ENCODE assay signal across 12 cellular contexts in the genomic region with DNA sequence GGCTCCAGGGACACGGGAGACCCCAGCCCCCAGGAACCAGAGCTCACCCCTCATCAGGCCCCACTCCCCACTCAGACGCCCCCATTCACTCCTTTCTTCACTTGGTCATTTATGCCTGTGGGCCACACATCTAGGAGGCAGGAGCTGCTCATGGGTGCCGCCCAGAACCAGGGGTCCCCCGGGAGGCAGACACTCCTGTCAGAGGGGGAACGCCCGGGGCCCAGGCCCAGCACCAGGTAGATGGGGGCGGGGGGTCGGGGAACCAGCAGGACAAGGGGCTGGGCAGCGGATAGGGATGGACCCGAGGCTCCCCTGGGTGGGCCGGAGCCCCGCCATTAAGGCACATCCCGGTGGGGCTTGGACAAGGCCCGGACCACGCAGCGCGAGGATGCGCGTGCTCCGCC. TPM values are rescaled to one million over a fixed set of nuclear protein-coding genes. Genes with fewer than 3 reads are reported as not detected.
DNase-seq lines count a peak whose midpoint lies in the region; ATAC-seq and TF ChIP-seq lines count a peak whose summit lies in the region.
"Had no signal": no experiment of that assay in that cellular context is flagged by ENCODE, and none has a peak within 500 bp of the region (broad histone marks: within the 10 kb centered on the region; RNA-seq: fewer than 3 reads in every experiment).

No MANE protein-coding gene starts in this region.

- H3K9me3 ChIP-seq in SK-N-SH: no peaks in the 10 kb centered on the region
- no peaks in the 10 kb centered on the region for H3K9me3 ChIP-seq in hepatocyte (ENCODE audit: low read depth)
- H3K9me3 ChIP-seq in spleen: peaks cover 0 to 8% (median 5%) of the 10 kb centered on the region in 8 donors

- intact Hi-C loops in spleen (cut with DNase I; ENCODE audit: low total_unique reads): no loop called here
- intact Hi-C loops in activated T-helper 2 cell treated with anti-CD3 and anti-CD28 coated beads, Interferon-gamma antibody, Interleukin-2, Interleukin-4, amounts not matched to agents 10 μg/mL and 5 μg/mL and 100 μg/mL, durations not matched to agents 14 hours and 24 hours and 36 hours (cut with micrococcal nuclease): loop anchor here (5.0 kb wide), 2 partner anchors 67 to 197 kb away; a partner anchor contains a TSS

- peaks cover 7% of the 10 kb centered on the region for H3F3A ChIP-seq in SK-N-SH (replicated peaks; ENCODE audit: insufficient read depth)

- H3K79me2 ChIP-seq in SK-N-SH (ENCODE audit: insufficient read depth) (no peaks in the 10 kb centered on the region), hepatocyte (no peaks in the 10 kb centered on the region)

- H3K36me3 ChIP-seq in SK-N-SH (replicated peaks in 1 of 2; ENCODE audit: control insufficient read depth in 1 of 2, insufficient read depth in 2 of 2, low read length in 1 of 2) (no peaks in the 10 kb centered on the region), hepatocyte (replicated peaks; ENCODE audit: insufficient read depth, low read depth) (no peaks in the 10 kb centered on the region), spleen (no peaks in the 10 kb centered on the region)

- H3K4me1 Mint-ChIP-seq in activated T-cell treated with anti-CD3 and anti-CD28 coated beads, Interleukin-2, amount 50 U/mL, for 72 hours (ENCODE audit: low read depth): peaks cover 2% of the 10 kb centered on the region
- peaks cover 4% of the 10 kb centered on the region for H3K4me1 Mint-ChIP-seq in activated CD8-positive, alpha-beta memory T cell treated with anti-CD3 and anti-CD28 coated beads, Interleukin-2, amount 10 ng/mL, durations not matched to agents 7 days and 5 days
- no peaks in the 10 kb centered on the region for H3K4me1 Mint-ChIP-seq in activated T-helper 2 cell treated with anti-CD3 and anti-CD28 coated beads, Interferon-gamma antibody, Interleukin-2, Interleukin-4, amounts not matched to agents 10 μg/mL and 5 μg/mL and 100 μg/mL, durations not matched to agents 14 hours and 24 hours and 36 hours (ENCODE audit: low read depth)

- peak overlapping the region; percentile 73 for H3K4me2 ChIP-seq in SK-N-SH
- H3K4me2 ChIP-seq in hepatocyte: peak overlapping the region; percentile 99

- H3K9ac ChIP-seq in SK-N-SH: peak overlapping the region; percentile 49

- CTCF ChIA-PET in SK-N-SH (lab: Yijun Ruan, JAX): interaction anchor here (0.6 to 2.9 kb wide), 4 partner anchors 10 to 809 kb away, joined by 3 to 15 read pairs (median 7); a partner anchor contains a TSS
- CTCF ChIA-PET in activated CD8-positive, alpha-beta memory T cell treated with anti-CD3 and anti-CD28 coated beads, Interleukin-2, amount 10 ng/mL, durations not matched to agents 7 days and 5 days (lab: Charles Lee): interaction anchor here (0.9 to 1.2 kb wide), 3 partner anchors 46 to 421 kb away, joined by 3 read pairs; no protein-coding TSS in a partner anchor

- POLR2A ChIA-PET in SK-N-SH (lab: Yijun Ruan, JAX): interaction anchor here (0.8 to 1.7 kb wide), 4 partner anchors 9 to 49 kb away, joined by 3 to 6 read pairs (median 4); a partner anchor contains a TSS

- DNase-seq in activated T-cell treated with anti-CD3 and anti-CD28 coated beads, Interleukin-2, amount 50 U/mL, for 72 hours: no peak
- DNase-seq in activated T-cell treated with anti-CD3 and anti-CD28 coated beads, Interleukin-2, amount 50 U/mL, for 1 hour: no peak
- peak; percentile 67 for DNase-seq in SK-N-SH
- no peak for DNase-seq in hepatocyte (ENCODE audit: low spot score)
- peak; percentile 81 for DNase-seq in spleen
- DNase-seq in activated CD8-positive, alpha-beta memory T cell treated with anti-CD3 and anti-CD28 coated beads, Interleukin-2, amount 10 ng/mL, durations not matched to agents 7 days and 5 days: no peak
- DNase-seq in activated naive CD4-positive, alpha-beta T cell treated with anti-CD3 and anti-CD28 coated beads, Interleukin-2, amount 50 U/mL, for 72 hours (ENCODE audit: low spot score in 2 of 2): no peak
- no peak for DNase-seq in activated T-helper 2 cell treated with anti-CD3 and anti-CD28 coated beads, Interferon-gamma antibody, Interleukin-2, Interleukin-4, amounts not matched to agents 10 μg/mL and 5 μg/mL and 100 μg/mL, durations not matched to agents 14 hours and 24 hours and 36 hours (ENCODE audit: low spot score)
- DNase-seq: AML-193 had no signal

- H3K36me3 Mint-ChIP-seq in activated T-cell treated with anti-CD3 and anti-CD28 coated beads, Interleukin-2, amount 50 U/mL, for 72 hours (ENCODE audit: insufficient read depth in 2 of 2): peaks cover 0 to 3% of the 10 kb centered on the region in 2 donors
- no peaks in the 10 kb centered on the region for H3K36me3 Mint-ChIP-seq in activated CD8-positive, alpha-beta memory T cell treated with anti-CD3 and anti-CD28 coated beads, Interleukin-2, amount 10 ng/mL, durations not matched to agents 7 days and 5 days
- H3K36me3 Mint-ChIP-seq in activated naive CD4-positive, alpha-beta T cell treated with anti-CD3 and anti-CD28 coated beads, Interleukin-2, amount 50 U/mL, for 72 hours: no peaks in the 10 kb centered on the region
- no peaks in the 10 kb centered on the region for H3K36me3 Mint-ChIP-seq in activated T-helper 2 cell treated with anti-CD3 and anti-CD28 coated beads, Interferon-gamma antibody, Interleukin-2, Interleukin-4, amounts not matched to agents 10 μg/mL and 5 μg/mL and 100 μg/mL, durations not matched to agents 14 hours and 24 hours and 36 hours (ENCODE audit: low read depth)
- H3K36me3 Mint-ChIP-seq: activated naive CD8-positive, alpha-beta T cell had no signal

- no peak for TF ChIP-seq POLR2A in spleen (IDR thresholded peaks at IDR 0.05)

- H3K27me3 ChIP-seq in SK-N-SH (ENCODE audit: insufficient read depth): no peaks in the 10 kb centered on the region
- peaks cover 36% of the 10 kb centered on the region for H3K27me3 ChIP-seq in hepatocyte
- peaks cover 3 to 78% (median 51%) of the 10 kb centered on the region in 7 donors for H3K27me3 ChIP-seq in spleen (replicated peaks in 1 of 7)

- peak overlapping the region; percentile 78 to 79 for H3K4me3 Mint-ChIP-seq in activated T-cell treated with anti-CD3 and anti-CD28 coated beads, Interleukin-2, amount 50 U/mL, for 72 hours
- H3K4me3 Mint-ChIP-seq in activated CD8-positive, alpha-beta memory T cell treated with anti-CD3 and anti-CD28 coated beads, Interleukin-2, amount 10 ng/mL, durations not matched to agents 7 days and 5 days: no peak overlapping the region
- H3K4me3 Mint-ChIP-seq in activated T-helper 2 cell treated with anti-CD3 and anti-CD28 coated beads, Interferon-gamma antibody, Interleukin-2, Interleukin-4, amounts not matched to agents 10 μg/mL and 5 μg/mL and 100 μg/mL, durations not matched to agents 14 hours and 24 hours and 36 hours (ENCODE audit: low read depth): no peak overlapping the region

- peaks cover 0 to 3% of the 10 kb centered on the region in 2 donors for H3K9me3 Mint-ChIP-seq in activated T-cell treated with anti-CD3 and anti-CD28 coated beads, Interleukin-2, amount 50 U/mL, for 72 hours
- peaks cover 4% of the 10 kb centered on the region for H3K9me3 Mint-ChIP-seq in activated CD8-positive, alpha-beta memory T cell treated with anti-CD3 and anti-CD28 coated beads, Interleukin-2, amount 10 ng/mL, durations not matched to agents 7 days and 5 days (ENCODE audit: low read depth)
- no peaks in the 10 kb centered on the region for H3K9me3 Mint-ChIP-seq in activated naive CD4-positive, alpha-beta T cell treated with anti-CD3 and anti-CD28 coated beads, Interleukin-2, amount 50 U/mL, for 72 hours
- H3K9me3 Mint-ChIP-seq in activated T-helper 2 cell treated with anti-CD3 and anti-CD28 coated beads, Interferon-gamma antibody, Interleukin-2, Interleukin-4, amounts not matched to agents 10 μg/mL and 5 μg/mL and 100 μg/mL, durations not matched to agents 14 hours and 24 hours and 36 hours: no peaks in the 10 kb centered on the region

- H3K27ac Mint-ChIP-seq in activated T-cell treated with anti-CD3 and anti-CD28 coated beads, Interleukin-2, amount 50 U/mL, for 72 hours: no peak overlapping the region
- H3K27ac Mint-ChIP-seq in activated CD8-positive, alpha-beta memory T cell treated with anti-CD3 and anti-CD28 coated beads, Interleukin-2, amount 10 ng/mL, durations not matched to agents 7 days and 5 days: no peak overlapping the region
- no peak overlapping the region for H3K27ac Mint-ChIP-seq in activated naive CD4-positive, alpha-beta T cell treated with anti-CD3 and anti-CD28 coated beads, Interleukin-2, amount 50 U/mL, for 72 hours
- H3K27ac Mint-ChIP-seq in activated T-helper 2 cell treated with anti-CD3 and anti-CD28 coated beads, Interferon-gamma antibody, Interleukin-2, Interleukin-4, amounts not matched to agents 10 μg/mL and 5 μg/mL and 100 μg/mL, durations not matched to agents 14 hours and 24 hours and 36 hours: no peak overlapping the region
- H3K27ac Mint-ChIP-seq: activated naive CD8-positive, alpha-beta T cell had no signal

- H3K27ac ChIP-seq in SK-N-SH (ENCODE audit: low read depth in 2 of 2, low read length in 1 of 2) (peak overlapping the region in 1 of 2 experiments; percentile 93; a peak in 2 of 4 replicates), hepatocyte (no peak overlapping the region), spleen (no peak overlapping the region)

- H2AFZ ChIP-seq in SK-N-SH (ENCODE audit: low read depth): peak overlapping the region; percentile 76; the same call in 1 of the 2 replicates
- H2AFZ ChIP-seq in hepatocyte: no peak overlapping the region

- TF ChIP-seq RAD21 in SK-N-SH (IDR thresholded peaks at IDR 0.05; ENCODE audit: low read length): no peak

- ATAC-seq in activated T-cell treated with anti-CD3 and anti-CD28 coated beads, Interleukin-2, amount 50 U/mL, for 72 hours (replicated peaks in 1 of 2): no peak
- no peak for ATAC-seq in activated CD8-positive, alpha-beta memory T cell treated with anti-CD3 and anti-CD28 coated beads, Interleukin-2, amount 10 ng/mL, durations not matched to agents 7 days and 5 days
- ATAC-seq in activated naive CD4-positive, alpha-beta T cell treated with anti-CD3 and anti-CD28 coated beads, Interleukin-2, amount 50 U/mL, for 72 hours: no peak

- H3K27me3 Mint-ChIP-seq in activated T-cell treated with anti-CD3 and anti-CD28 coated beads, Interleukin-2, amount 50 U/mL, for 72 hours (ENCODE audit: low read depth): peaks cover 24% of the 10 kb centered on the region
- H3K27me3 Mint-ChIP-seq in activated CD8-positive, alpha-beta memory T cell treated with anti-CD3 and anti-CD28 coated beads, Interleukin-2, amount 10 ng/mL, durations not matched to agents 7 days and 5 days: peaks cover 46% of the 10 kb centered on the region
- peaks cover 32% of the 10 kb centered on the region for H3K27me3 Mint-ChIP-seq in activated T-helper 2 cell treated with anti-CD3 and anti-CD28 coated beads, Interferon-gamma antibody, Interleukin-2, Interleukin-4, amounts not matched to agents 10 μg/mL and 5 μg/mL and 100 μg/mL, durations not matched to agents 14 hours and 24 hours and 36 hours (ENCODE audit: low read depth)

- TF ChIP-seq CTCF in SK-N-SH (IDR thresholded peaks at IDR 0.05): no peak
- no peak for TF ChIP-seq CTCF in hepatocyte (IDR thresholded peaks at IDR 0.05; ENCODE audit: poor library complexity)
- no peak for TF ChIP-seq CTCF in spleen (IDR thresholded peaks at IDR 0.05 in 8 of 11, conservative IDR thresholded peaks at IDR 0.05 in 3 of 11)

- 19% methylated on average over 5 of the region's 20 CpGs for WGBS in SK-N-SH (ENCODE audit: low lambda C conversion rate)
- 73% methylated on average over 9 of the region's 20 CpGs for WGBS in hepatocyte (ENCODE audit: low lambda C conversion rate, missing lambda C conversion rate)
- WGBS in spleen, 5 donors: 16 to 31% (median 27%) methylated on average over 9 to 20 of the region's 20 CpGs

- no peaks in the 10 kb centered on the region for H3K9me2 ChIP-seq in SK-N-SH
- no peaks in the 10 kb centered on the region for H3K9me2 ChIP-seq in hepatocyte (replicated peaks; ENCODE audit: insufficient read depth)

- no peak for TF ChIP-seq EP300 in SK-N-SH (IDR thresholded peaks at IDR 0.05; ENCODE audit: borderline replicate concordance in 1 of 2, low read depth in 1 of 2, low read length in 1 of 2)

- H4K20me1 ChIP-seq in SK-N-SH (ENCODE audit: insufficient read depth) (no peaks in the 10 kb centered on the region), hepatocyte (ENCODE audit: insufficient read depth, poor library complexity, severe bottlenecking) (no peaks in the 10 kb centered on the region)

- H3K4me3 ChIP-seq in SK-N-SH (ENCODE audit: low read depth in 2 of 2, low read length in 1 of 2) (peak overlapping the region; percentile 59 to 64), hepatocyte (no peak overlapping the region), spleen (peak overlapping the region in 5 of 8 donors; percentile 8 to 67 (median 33))

- peaks cover 7 to 34% of the 10 kb centered on the region in 2 experiments; a peak in 2 of 4 replicates for H3K4me1 ChIP-seq in SK-N-SH (ENCODE audit: control insufficient read depth in 1 of 2, insufficient read depth in 2 of 2, low read depth in 1 of 2, low read length in 1 of 2)
- H3K4me1 ChIP-seq in hepatocyte (ENCODE audit: insufficient read depth): peaks cover 3% of the 10 kb centered on the region
- H3K4me1 ChIP-seq in spleen: peaks cover 7 to 36% (median 29%) of the 10 kb centered on the region in 6 donors

RNA-seq across cellular contexts. Expression of a gene that starts 11.8 kb away (rescaled TPM):
- total RNA-seq in activated T-cell treated with anti-CD3 and anti-CD28 coated beads, Interleukin-2, amount 50 U/mL, for 72 hours: under 1 TPM in 1 of 2 donors, not detected in 1; 0.09 TPM
- polyA plus RNA-seq in SK-N-SH (2012; rRNA removed): 3.3 TPM in 2 replicates
- polyA plus RNA-seq in SK-N-SH (2012; cell fraction: cytosol; rRNA removed): 1.4 and 3.9 TPM in 2 replicates
- polyA plus RNA-seq in SK-N-SH (2012; cell fraction: nucleus; rRNA removed): 1.7 and 4.5 TPM in 2 replicates
- total RNA-seq in hepatocyte: 2.3 TPM in 1 of 2 replicates, not detected in the other
- polyA plus RNA-seq in hepatocyte: 3.1 and 3.7 TPM in 2 replicates
- total RNA-seq in spleen: 1 to 10 TPM in 3 of 7 donors, under 1 TPM in 3, not detected in 1; 0.30 to 3.4 (median 0.94) TPM
- under 1 TPM; 0.04 to 0.12 (median 0.10) TPM for polyA plus RNA-seq in spleen
- total RNA-seq in activated CD8-positive, alpha-beta memory T cell treated with anti-CD3 and anti-CD28 coated beads, Interleukin-2, amount 10 ng/mL, durations not matched to agents 7 days and 5 days: not detected
- not detected for total RNA-seq in activated naive CD4-positive, alpha-beta T cell treated with anti-CD3 and anti-CD28 coated beads, Interleukin-2, amount 50 U/mL, for 72 hours
- not detected in 2 replicates for total RNA-seq in activated T-helper 2 cell treated with anti-CD3 and anti-CD28 coated beads, Interferon-gamma antibody, Interleukin-2, Interleukin-4, amounts not matched to agents 10 μg/mL and 5 μg/mL and 100 μg/mL, durations not matched to agents 14 hours and 24 hours and 36 hours
- total RNA-seq: LHCN-M2 had no signal
- polyA plus RNA-seq: keratinocyte had no signal

RNA-seq across cellular contexts. Expression of a gene that starts 16.1 kb away (rescaled TPM):
- total RNA-seq in activated T-cell treated with anti-CD3 and anti-CD28 coated beads, Interleukin-2, amount 50 U/mL, for 72 hours: 10 to 100 TPM; 46.1 to 49.8 TPM
- 43.5 and 62.3 TPM in 2 replicates for polyA plus RNA-seq in SK-N-SH (2012; rRNA removed)
- polyA plus RNA-seq in SK-N-SH (2012; cell fraction: cytosol; rRNA removed): 33.7 and 40.0 TPM in 2 replicates
- 41.9 and 53.5 TPM in 2 replicates for polyA plus RNA-seq in SK-N-SH (2012; cell fraction: nucleus; rRNA removed)
- total RNA-seq in hepatocyte: 26.1 and 36.9 TPM in 2 replicates
- 48.5 and 56.9 TPM in 2 replicates for polyA plus RNA-seq in hepatocyte
- 10 to 100 TPM; 26.3 to 33.1 (median 29.2) TPM for total RNA-seq in spleen
- polyA plus RNA-seq in spleen: 10 to 100 TPM; 43.3 to 50.6 (median 44.7) TPM
- 10 to 100 TPM; 50.7 to 60.1 TPM for total RNA-seq in activated CD8-positive, alpha-beta memory T cell treated with anti-CD3 and anti-CD28 coated beads, Interleukin-2, amount 10 ng/mL, durations not matched to agents 7 days and 5 days
- total RNA-seq in activated naive CD4-positive, alpha-beta T cell treated with anti-CD3 and anti-CD28 coated beads, Interleukin-2, amount 50 U/mL, for 72 hours: 10 to 100 TPM; 43.4 to 55.6 TPM
- total RNA-seq in activated T-helper 2 cell treated with anti-CD3 and anti-CD28 coated beads, Interferon-gamma antibody, Interleukin-2, Interleukin-4, amounts not matched to agents 10 μg/mL and 5 μg/mL and 100 μg/mL, durations not matched to agents 14 hours and 24 hours and 36 hours: 88.4 and 89.7 TPM in 2 replicates

RNA-seq across cellular contexts. Expression of a gene that starts 16.2 kb away (rescaled TPM):
- total RNA-seq in activated T-cell treated with anti-CD3 and anti-CD28 coated beads, Interleukin-2, amount 50 U/mL, for 72 hours: 10 to 100 TPM; 50.9 to 51.2 TPM
- polyA plus RNA-seq in SK-N-SH (2012; rRNA removed): 47.4 and 49.1 TPM in 2 replicates
- polyA plus RNA-seq in SK-N-SH (2012; cell fraction: cytosol; rRNA removed): 21.2 and 31.5 TPM in 2 replicates
- 99.3 and 109 TPM in 2 replicates for polyA plus RNA-seq in SK-N-SH (2012; cell fraction: nucleus; rRNA removed)
- total RNA-seq in hepatocyte: 39.9 and 44.8 TPM in 2 replicates
- 51.5 and 54.7 TPM in 2 replicates for polyA plus RNA-seq in hepatocyte
- total RNA-seq in spleen: 10 to 100 TPM; 40.2 to 61.2 (median 51.9) TPM
- 100 to 1,000 TPM in 2 of 3 donors, 10 to 100 TPM in 1; 85.2 to 201 (median 132) TPM for polyA plus RNA-seq in spleen
- total RNA-seq in activated CD8-positive, alpha-beta memory T cell treated with anti-CD3 and anti-CD28 coated beads, Interleukin-2, amount 10 ng/mL, durations not matched to agents 7 days and 5 days: 10 to 100 TPM; 60.4 to 64.7 TPM
- 10 to 100 TPM; 47.9 to 53.3 TPM for total RNA-seq in activated naive CD4-positive, alpha-beta T cell treated with anti-CD3 and anti-CD28 coated beads, Interleukin-2, amount 50 U/mL, for 72 hours
- total RNA-seq in activated T-helper 2 cell treated with anti-CD3 and anti-CD28 coated beads, Interferon-gamma antibody, Interleukin-2, Interleukin-4, amounts not matched to agents 10 μg/mL and 5 μg/mL and 100 μg/mL, durations not matched to agents 14 hours and 24 hours and 36 hours: 60.4 and 64.7 TPM in 2 replicates

RNA-seq across cellular contexts. Expression of a gene that starts 22.3 kb away (rescaled TPM):
- not detected for total RNA-seq in activated T-cell treated with anti-CD3 and anti-CD28 coated beads, Interleukin-2, amount 50 U/mL, for 72 hours
- 1.9 and 2.3 TPM in 2 replicates for polyA plus RNA-seq in SK-N-SH (2012; rRNA removed)
- 0.72 and 1.1 TPM in 2 replicates for polyA plus RNA-seq in SK-N-SH (2012; cell fraction: cytosol; rRNA removed)
- 0.52 and 0.54 TPM in 2 replicates for polyA plus RNA-seq in SK-N-SH (2012; cell fraction: nucleus; rRNA removed)
- 146 and 156 TPM in 2 replicates for total RNA-seq in hepatocyte
- 178 and 324 TPM in 2 replicates for polyA plus RNA-seq in hepatocyte
- total RNA-seq in spleen: not detected
- polyA plus RNA-seq in spleen: not detected
- not detected for total RNA-seq in activated CD8-positive, alpha-beta memory T cell treated with anti-CD3 and anti-CD28 coated beads, Interleukin-2, amount 10 ng/mL, durations not matched to agents 7 days and 5 days
- not detected for total RNA-seq in activated naive CD4-positive, alpha-beta T cell treated with anti-CD3 and anti-CD28 coated beads, Interleukin-2, amount 50 U/mL, for 72 hours
- not detected in 2 replicates for total RNA-seq in activated T-helper 2 cell treated with anti-CD3 and anti-CD28 coated beads, Interferon-gamma antibody, Interleukin-2, Interleukin-4, amounts not matched to agents 10 μg/mL and 5 μg/mL and 100 μg/mL, durations not matched to agents 14 hours and 24 hours and 36 hours
- total RNA-seq: LHCN-M2 had no signal
- polyA plus RNA-seq: keratinocyte had no signal

RNA-seq across cellular contexts. Expression of a gene that starts 33.0 kb away (rescaled TPM):
- 10 to 100 TPM; 14.9 to 17.1 TPM for total RNA-seq in activated T-cell treated with anti-CD3 and anti-CD28 coated beads, Interleukin-2, amount 50 U/mL, for 72 hours
- 25.3 and 32.5 TPM in 2 replicates for polyA plus RNA-seq in SK-N-SH (2012; rRNA removed)
- 18.1 and 23.5 TPM in 2 replicates for polyA plus RNA-seq in SK-N-SH (2012; cell fraction: cytosol; rRNA removed)
- 20.0 and 23.3 TPM in 2 replicates for polyA plus RNA-seq in SK-N-SH (2012; cell fraction: nucleus; rRNA removed)
- 17.3 and 34.6 TPM in 2 replicates for total RNA-seq in hepatocyte
- polyA plus RNA-seq in hepatocyte: 31.1 and 35.0 TPM in 2 replicates
- total RNA-seq in spleen: 10 to 100 TPM; 25.3 to 36.5 (median 27.7) TPM
- 10 to 100 TPM; 43.8 to 79.6 (median 47.9) TPM for polyA plus RNA-seq in spleen
- 10 to 100 TPM in 1 of 2 experiments, 1 to 10 TPM in 1; 9.1 to 13.1 TPM for total RNA-seq in activated CD8-positive, alpha-beta memory T cell treated with anti-CD3 and anti-CD28 coated beads, Interleukin-2, amount 10 ng/mL, durations not matched to agents 7 days and 5 days
- 10 to 100 TPM; 24.1 to 24.2 TPM for total RNA-seq in activated naive CD4-positive, alpha-beta T cell treated with anti-CD3 and anti-CD28 coated beads, Interleukin-2, amount 50 U/mL, for 72 hours
- 44.0 and 45.7 TPM in 2 replicates for total RNA-seq in activated T-helper 2 cell treated with anti-CD3 and anti-CD28 coated beads, Interferon-gamma antibody, Interleukin-2, Interleukin-4, amounts not matched to agents 10 μg/mL and 5 μg/mL and 100 μg/mL, durations not matched to agents 14 hours and 24 hours and 36 hours

Comparison
In these comparisons a context has a peak if more than half of its experiments do, and no peak if none do; other contexts are left out.
1. DNase-seq: peak in SK-N-SH (single experiment) and spleen (single experiment); none in activated T-cell treated with anti-CD3 and anti-CD28 coated beads, Interleukin-2, amount 50 U/mL, for 72 hours (0 of 2), activated T-cell treated with anti-CD3 and anti-CD28 coated beads, Interleukin-2, amount 50 U/mL, for 1 hour (single experiment), hepatocyte (single experiment), activated CD8-positive, alpha-beta memory T cell treated with anti-CD3 and anti-CD28 coated beads, Interleukin-2, amount 10 ng/mL, durations not matched to agents 7 days and 5 days (single experiment), activated naive CD4-positive, alpha-beta T cell treated with anti-CD3 and anti-CD28 coated beads, Interleukin-2, amount 50 U/mL, for 72 hours (0 of 2) and activated T-helper 2 cell treated with anti-CD3 and anti-CD28 coated beads, Interferon-gamma antibody, Interleukin-2, Interleukin-4, amounts not matched to agents 10 μg/mL and 5 μg/mL and 100 μg/mL, durations not matched to agents 14 hours and 24 hours and 36 hours (single experiment).
2. H3K4me3 Mint-ChIP-seq: peak in activated T-cell treated with anti-CD3 and anti-CD28 coated beads, Interleukin-2, amount 50 U/mL, for 72 hours (2 of 2); none in activated CD8-positive, alpha-beta memory T cell treated with anti-CD3 and anti-CD28 coated beads, Interleukin-2, amount 10 ng/mL, durations not matched to agents 7 days and 5 days (single experiment) and activated T-helper 2 cell treated with anti-CD3 and anti-CD28 coated beads, Interferon-gamma antibody, Interleukin-2, Interleukin-4, amounts not matched to agents 10 μg/mL and 5 μg/mL and 100 μg/mL, durations not matched to agents 14 hours and 24 hours and 36 hours (single experiment).